18 cellular contexts compared by ENCODE assay signal in genomic region chr1:115794976-115795375, GRCh38. TPM values are rescaled to one million over a fixed set of nuclear protein-coding genes. Genes with fewer than 3 reads are reported as not detected.
DNase-seq lines count a peak whose midpoint lies in the region; ATAC-seq and TF ChIP-seq lines count a peak whose summit lies in the region.
"Had no signal": no experiment of that assay in that cellular context is flagged by ENCODE, and none has a peak within 500 bp of the region (broad histone marks: within the 10 kb centered on the region; RNA-seq: fewer than 3 reads in every experiment).

No MANE protein-coding gene starts in this region.

- no peaks in the 10 kb centered on the region for H3K79me2 ChIP-seq in GM23338 (replicated peaks; ENCODE audit: insufficient read depth)

- no peak overlapping the region for H3K27ac ChIP-seq in GM23338 (ENCODE audit: low read depth)
- peak overlapping the region; percentile 46 for H3K27ac ChIP-seq in foreskin keratinocyte
- H3K27ac ChIP-seq: C4-2B had no signal

- no peaks in the 10 kb centered on the region for H3K36me3 ChIP-seq in GM23338 (ENCODE audit: insufficient read depth)

- no peaks in the 10 kb centered on the region for H3K27me3 ChIP-seq in GM23338 (ENCODE audit: insufficient read depth)
- H3K27me3 ChIP-seq in foreskin keratinocyte, result no peaks in the 10 kb centered on the region

- H3K4me1 Mint-ChIP-seq in GM23338 (peaks cover 39% of the 10 kb centered on the region), mesothelial cell of epicardium (peaks cover 30% of the 10 kb centered on the region)
- H3K4me1 Mint-ChIP-seq: IgD-negative memory B cell had no signal

- H3K36me3 Mint-ChIP-seq in GM23338 (ENCODE audit: low read depth), result no peaks in the 10 kb centered on the region
- H3K36me3 Mint-ChIP-seq in mesothelial cell of epicardium, result no peaks in the 10 kb centered on the region
- H3K36me3 Mint-ChIP-seq: IgD-negative memory B cell had no signal

- H4K20me1 ChIP-seq in GM23338 (replicated peaks; ENCODE audit: insufficient read depth), result no peaks in the 10 kb centered on the region

- no peak for DNase-seq in GM23338 (ENCODE audit: low spot score)
- peak; percentile 22 for DNase-seq in amniotic epithelial cell (ENCODE audit: low read depth)
- DNase-seq in foreskin keratinocyte, result peak; percentile 85 to 94
- DNase-seq in mesothelial cell of epicardium (ENCODE audit: low spot score in 2 of 2, unreplicated experiment in 2 of 2), result no peak
- no peak for DNase-seq in DMS 273 treated with DMSO at 0.1 percent for 48 hours (lab: John Stamatoyannopoulos, UW)
- DNase-seq in stimulated activated CD4-positive, alpha-beta T cell treated with anti-CD3 and anti-CD28 coated beads, Interleukin-4, amount 100 ng/mL, for 24 hours, result no peak
- DNase-seq in SKM-1 (lab: John Stamatoyannopoulos, UW; ENCODE audit: unreplicated experiment), result no peak
- DNase-seq: DMS53, GDM1, GOT3, NCI-H1417 treated with DMSO at 0.1 percent for 48 hours, NCI-H187, NCI-H510A, NCI-H748 treated with DMSO at 0.1 percent for 48 hours had no signal

- no peak for TF ChIP-seq CTCF in GM23338 (conservative IDR thresholded peaks at IDR 0.05; ENCODE audit: low read depth in 2 of 2)
- no peak for TF ChIP-seq CTCF in foreskin keratinocyte (conservative IDR thresholded peaks at IDR 0.05)
- TF ChIP-seq CTCF in mesothelial cell of epicardium (IDR thresholded peaks at IDR 0.05; ENCODE audit: unreplicated experiment), result no peak

- no peaks in the 10 kb centered on the region for H3K9me3 Mint-ChIP-seq in GM23338
- H3K9me3 Mint-ChIP-seq in mesothelial cell of epicardium, result peaks cover 4% of the 10 kb centered on the region

- H3K27ac Mint-ChIP-seq in GM23338, result no peak overlapping the region
- peak overlapping the region; percentile 21 for H3K27ac Mint-ChIP-seq in mesothelial cell of epicardium
- H3K27ac Mint-ChIP-seq: IgD-negative memory B cell had no signal

- ATAC-seq in GM23338, result no peak
- peak; percentile 66 for ATAC-seq in foreskin keratinocyte
- ATAC-seq: HCT116, SK-N-SH treated with all-trans-retinoic acid at 6 μM for 48 hours had no signal

- H3F3A ChIP-seq in GM23338 (replicated peaks; ENCODE audit: low read depth), result no peaks in the 10 kb centered on the region

- H3K4me3 Mint-ChIP-seq in GM23338, result no peak overlapping the region
- no peak overlapping the region for H3K4me3 Mint-ChIP-seq in mesothelial cell of epicardium
- H3K4me3 Mint-ChIP-seq: IgD-negative memory B cell had no signal

- H3K4me3 ChIP-seq in GM23338, result no peak overlapping the region

- H3K4me1 ChIP-seq in GM23338 (ENCODE audit: insufficient read depth) (peaks cover 32% of the 10 kb centered on the region), foreskin keratinocyte (peaks cover 40% of the 10 kb centered on the region)

- peaks cover 9% of the 10 kb centered on the region; the same call in 1 of the 2 replicates for H3K9me2 ChIP-seq in GM23338 (ENCODE audit: insufficient read depth)

- H3K27me3 Mint-ChIP-seq in GM23338 (ENCODE audit: insufficient read depth, low read depth, poor library complexity) (peaks cover 6% of the 10 kb centered on the region), mesothelial cell of epicardium (ENCODE audit: low read depth) (no peaks in the 10 kb centered on the region)

- H3K4me2 ChIP-seq in GM23338, result no peak overlapping the region

- peak overlapping the region; percentile 43; the same call in 1 of the 2 replicates for H2AFZ ChIP-seq in GM23338

TF ChIP-seq in GM23338, 12 proteins besides CTCF, POLR2A, EP300 and RAD21 (continues in another document):
- TF ChIP-seq EZH2 (IDR thresholded peaks at IDR 0.05; ENCODE audit: low read depth, unreplicated experiment) (no peak), ZNF331 (CRISPR knock-in tag; IDR thresholded peaks at IDR 0.05; ENCODE audit: low read depth) (no peak), ETS1 (IDR thresholded peaks at IDR 0.05) (no peak), NANOG (IDR thresholded peaks at IDR 0.05; ENCODE audit: borderline replicate concordance) (no peak), CREB1 (CRISPR knock-in tag; IDR thresholded peaks at IDR 0.05; ENCODE audit: low read depth) (no peak), STAT1 (IDR thresholded peaks at IDR 0.05; ENCODE audit: unreplicated experiment) (no peak), JUNB (IDR thresholded peaks at IDR 0.05; ENCODE audit: unreplicated experiment) (no peak), EZH2phosphoT487 (IDR thresholded peaks at IDR 0.05; ENCODE audit: unreplicated experiment) (no peak), REST (IDR thresholded peaks at IDR 0.05; ENCODE audit: unreplicated experiment) (no peak), POLR2AphosphoS5 (IDR thresholded peaks at IDR 0.05; ENCODE audit: low read depth) (no peak)

RNA-seq across cellular contexts. Expression of gene CASQ2, which starts 26.5 kb away (rescaled TPM):
- not detected in 2 replicates for total RNA-seq in GM23338 (2014; rRNA removed; shearing (Covaris generic))
- polyA plus RNA-seq in GM23338 (2016; fragmentation: Nextera tagmentation; extraction: Ambion mirVana) (not detected in 2 replicates), foreskin keratinocyte (not detected in 2 replicates)
- total RNA-seq in foreskin keratinocyte (not detected in 2 replicates), mesothelial cell of epicardium (0.09 to 0.24 TPM (median 0.13 TPM) in 3 replicates)
- polyA plus RNA-seq: IgD-negative memory B cell had no signal

RNA-seq across cellular contexts. Expression of gene NHLH2, which starts 46.0 kb away (rescaled TPM):
- 1.7 and 2.3 TPM in 2 replicates for total RNA-seq in GM23338 (2014; rRNA removed; shearing (Covaris generic))
- polyA plus RNA-seq in GM23338 (2016; fragmentation: Nextera tagmentation; extraction: Ambion mirVana) (1.8 and 1.9 TPM in 2 replicates), foreskin keratinocyte (0.07 and 0.11 TPM in 2 replicates)
- total RNA-seq in foreskin keratinocyte (0.07 and 0.14 TPM in 2 replicates), mesothelial cell of epicardium (1.6 to 2.0 TPM (median 1.9 TPM) in 3 replicates)
- polyA plus RNA-seq: IgD-negative memory B cell had no signal

Comparison
In these comparisons a context has a peak if more than half of its experiments do, and no peak if none do; other contexts are left out.
1. DNase-seq: peak in amniotic epithelial cell (single experiment) and foreskin keratinocyte (2 of 2); none in GM23338 (single experiment), mesothelial cell of epicardium (0 of 2), DMS 273 treated with DMSO at 0.1 percent for 48 hours (single experiment), stimulated activated CD4-positive, alpha-beta T cell treated with anti-CD3 and anti-CD28 coated beads, Interleukin-4, amount 100 ng/mL, for 24 hours (single experiment) and SKM-1 (single experiment).